Comparison of ENCODE assay signal across 7 cellular contexts in genomic region chr16:785563-786535, GRCh38. TPM values are rescaled to one million over a fixed set of nuclear protein-coding genes. Genes with fewer than 3 reads are reported as not detected.
DNase-seq lines count a peak whose midpoint lies in the region; ATAC-seq and TF ChIP-seq lines count a peak whose summit lies in the region.

No MANE protein-coding gene starts in this region.

- intact Hi-C loops in OCI-LY7 (cut with micrococcal nuclease; ENCODE audit: unreplicated experiment): loop anchor here (1.0 to 5.0 kb wide), 2 partner anchors 39 to 75 kb away; no protein-coding TSS in a partner anchor
- intact Hi-C loops in testis (cut with DNase I; ENCODE audit: low total_unique reads): no loop called here

- BruUV-seq in OCI-LY7 (replicated peaks; lab: Mats Ljungman, UMichigan): no TSS peak

- H3K79me2 ChIP-seq in OCI-LY7 (ENCODE audit: insufficient read depth, low read depth, low read length): peaks cover 30% of the 10 kb centered on the region

- H3K4me1 ChIP-seq in OCI-LY7 (ENCODE audit: insufficient read depth, low read length, poor library complexity, severe bottlenecking) (peaks cover 17% of the 10 kb centered on the region), testis (peaks cover 22% of the 10 kb centered on the region)

- 71 to 97% methylated on average over 6 to 43 of the region's 58 CpGs for WGBS in testis, 2 donors

- H3K4me2 ChIP-seq in OCI-LY7 (ENCODE audit: low read length): no peak overlapping the region

- ATAC-seq in GM19395 (IDR thresholded peaks at IDR 0.05; ENCODE audit: unreplicated experiment): no peak

- H4K20me1 ChIP-seq in OCI-LY7 (ENCODE audit: insufficient read depth, low read length): 0 out of 2 replicates have a peak, but pooled peaks cover 4% of the 10 kb centered on the region

- DNase-seq in OCI-LY7 (ENCODE audit: low spot score) (peak; percentile 75), fibroblast of the aortic adventitia (ENCODE audit: low read depth) (peak; percentile 44), nucleus accumbens (lab: John Stamatoyannopoulos, UW) (peak in 40 of 56 donors; percentile 1 to 72 (median 26)), testis (peak; percentile 73)
- DNase-seq in activated T-helper 1 cell treated with anti-CD3 and anti-CD28 coated beads, Interleukin-2, amount 50 U/mL, for 16 hours (ENCODE audit: low read depth in 1 of 2, low spot score in 1 of 2): peak; percentile 62

- no peak for TF ChIP-seq POLR2A in testis (IDR thresholded peaks at IDR 0.05)

- H3K36me3 ChIP-seq in OCI-LY7 (ENCODE audit: insufficient read depth, low read length): peaks cover 44% of the 10 kb centered on the region
- H3K36me3 ChIP-seq in testis (ENCODE audit: low read depth, missing control alignments): no peaks in the 10 kb centered on the region

- no peaks in the 10 kb centered on the region for H3K9me2 ChIP-seq in OCI-LY7 (ENCODE audit: insufficient read depth, low read length)

- H3K9me3 ChIP-seq in OCI-LY7 (ENCODE audit: low read length) (no peaks in the 10 kb centered on the region), testis (no peaks in the 10 kb centered on the region)

- no peaks in the 10 kb centered on the region for H3K27me3 ChIP-seq in testis

- H3K27ac ChIP-seq in OCI-LY7 (ENCODE audit: low read depth, low read length, poor library complexity, severe bottlenecking) (no peak overlapping the region), testis (no peak overlapping the region)

- CTCF ChIA-PET in OCI-LY7 (lab: Charles Lee; ENCODE audit: unreplicated experiment): no interaction called here

- POLR2A ChIA-PET in OCI-LY7 (lab: Charles Lee): no interaction called here

- H3K4me3 ChIP-seq in OCI-LY7 (ENCODE audit: low read depth, low read length, poor library complexity, severe bottlenecking) (no peak overlapping the region), fibroblast of the aortic adventitia (ENCODE audit: low read depth, low read length) (no peak overlapping the region), testis (no peak overlapping the region)

- H2AFZ ChIP-seq in OCI-LY7 (ENCODE audit: low read length): no peak overlapping the region

- TF ChIP-seq CTCF in GM12874 (IDR thresholded peaks at IDR 0.05; ENCODE audit: insufficient read depth, low read depth, low read length) (peak; percentile 90), OCI-LY7 (conservative IDR thresholded peaks at IDR 0.05; ENCODE audit: low read length) (peak; percentile 87), fibroblast of the aortic adventitia (IDR thresholded peaks at IDR 0.05; ENCODE audit: insufficient read depth, low read length) (peak; percentile 73), testis (IDR thresholded peaks at IDR 0.05) (peak in 2 of 3 experiments; percentile 57 to 62)

RNA-seq across cellular contexts. Expression of gene RPUSD1, which starts 2.3 kb away (rescaled TPM):
- total RNA-seq in OCI-LY7 (2014; rRNA removed; shearing (Covaris generic)): 51.4 and 64.1 TPM in 2 replicates
- total RNA-seq in OCI-LY7 (2022) (42.1 and 48.6 TPM in 2 replicates), fibroblast of the aortic adventitia (ENCODE audit: low replicate concordance) (14.5 and 20.3 TPM in 2 replicates), testis (10 to 100 TPM; 18.6 to 24.0 TPM)
- 11.4 TPM for polyA plus RNA-seq in testis (ENCODE audit: insufficient read depth, low read depth, low replicate concordance)

RNA-seq across cellular contexts. Expression of gene CHTF18, which starts 2.6 kb away (rescaled TPM):
- 98.9 and 125 TPM in 2 replicates for total RNA-seq in OCI-LY7 (2014; rRNA removed; shearing (Covaris generic))
- total RNA-seq in OCI-LY7 (2022) (145 and 146 TPM in 2 replicates), fibroblast of the aortic adventitia (ENCODE audit: low replicate concordance) (3.6 and 20.0 TPM in 2 replicates), testis (10 to 100 TPM; 90.6 to 95.0 TPM)
- polyA plus RNA-seq in testis (ENCODE audit: insufficient read depth, low read depth, low replicate concordance): 32.5 TPM

RNA-seq across cellular contexts. Expression of gene GNG13, which starts 14.7 kb away (rescaled TPM):
- total RNA-seq in OCI-LY7 (2014; rRNA removed; shearing (Covaris generic)): not detected in 2 replicates
- not detected in 2 replicates for total RNA-seq in OCI-LY7 (2022)
- total RNA-seq in fibroblast of the aortic adventitia (ENCODE audit: low replicate concordance): not detected in 2 replicates
- not detected for total RNA-seq in testis
- not detected for polyA plus RNA-seq in testis (ENCODE audit: insufficient read depth, low read depth, low replicate concordance)

RNA-seq across cellular contexts. Expression of gene MSLN, which starts 25.3 kb away (rescaled TPM):
- total RNA-seq in OCI-LY7 (2014; rRNA removed; shearing (Covaris generic)): 0.13 TPM in 1 of 2 replicates, not detected in the other
- total RNA-seq in OCI-LY7 (2022) (0.30 and 0.44 TPM in 2 replicates), fibroblast of the aortic adventitia (ENCODE audit: low replicate concordance) (not detected in 2 replicates), testis (1 to 10 TPM; 1.5 to 2.8 TPM)
- 18.5 TPM for polyA plus RNA-seq in testis (ENCODE audit: insufficient read depth, low read depth, low replicate concordance)

RNA-seq across cellular contexts. Expression of gene CIAO3, which starts 45.1 kb away (rescaled TPM):
- total RNA-seq in OCI-LY7 (2014; rRNA removed; shearing (Covaris generic)): 142 and 169 TPM in 2 replicates
- 156 and 173 TPM in 2 replicates for total RNA-seq in OCI-LY7 (2022)
- total RNA-seq in fibroblast of the aortic adventitia (ENCODE audit: low replicate concordance): 20.0 and 24.7 TPM in 2 replicates
- total RNA-seq in testis: 10 to 100 TPM; 58.0 to 59.0 TPM
- 28.9 TPM for polyA plus RNA-seq in testis (ENCODE audit: insufficient read depth, low read depth, low replicate concordance)
